ENCODE assay signal across 30 cellular contexts in genomic region chr5:175548899-175549311, GRCh38.
DNase-seq lines count a peak whose midpoint lies in the region; ATAC-seq and TF ChIP-seq lines count a peak whose summit lies in the region.
"Had no signal": no experiment of that assay in that cellular context is flagged by ENCODE, and none has a peak within 500 bp of the region (broad histone marks: within the 10 kb centered on the region; RNA-seq: fewer than 3 reads in every experiment).

No MANE protein-coding gene starts in this region.

- H3K9me3 Mint-ChIP-seq in activated naive CD8-positive, alpha-beta T cell (ENCODE audit: low read depth), result peaks cover 5% of the 10 kb centered on the region
- peaks cover 4% of the 10 kb centered on the region for H3K9me3 Mint-ChIP-seq in activated naive CD8-positive, alpha-beta T cell treated with anti-CD3 and anti-CD28 coated beads, Interleukin-2, amount 50 U/mL, for 24 hours
- H3K9me3 Mint-ChIP-seq: central memory CD8-positive, alpha-beta T cell had no signal

- H3K4me1 ChIP-seq in thoracic aorta (ENCODE audit: control insufficient read depth in 1 of 2, low read depth in 2 of 2), result peaks cover 0 to 3% of the 10 kb centered on the region in 2 donors
- H3K4me1 ChIP-seq: left ventricle myocardium inferior, psoas muscle, SJSA1, upper lobe of left lung had no signal

- H3K36me3 Mint-ChIP-seq in activated naive CD8-positive, alpha-beta T cell, result no peaks in the 10 kb centered on the region
- H3K36me3 Mint-ChIP-seq in activated naive CD8-positive, alpha-beta T cell treated with anti-CD3 and anti-CD28 coated beads, Interleukin-2, amount 50 U/mL, for 24 hours (ENCODE audit: low read depth), result no peaks in the 10 kb centered on the region
- H3K36me3 Mint-ChIP-seq: immature natural killer cell had no signal

- DNase-seq in activated naive CD8-positive, alpha-beta T cell treated with anti-CD3 and anti-CD28 coated beads, Interleukin-2, amount 50 U/mL, for 24 hours, result no peak
- peak; percentile 44 for DNase-seq in ecto neural progenitor cell (ENCODE audit: low spot score)
- peak; percentile 53 for DNase-seq in islet precursor cell
- no peak for DNase-seq in thoracic aorta (ENCODE audit: low spot score)
- DNase-seq in NCI-H187 (lab: John Stamatoyannopoulos, UW), result no peak
- no peak for DNase-seq in mucosa of gallbladder (ENCODE audit: low spot score)
- no peak for DNase-seq in activated T-cell treated with anti-CD3 and anti-CD28 coated beads, Interleukin-2, amount 50 U/mL, for 1 hour
- DNase-seq: activated CD4-positive, CD25-positive, alpha-beta regulatory T cell; activated T-cell treated with anti-CD3 and anti-CD28 coated beads, Interleukin-2, amount 50 U/mL, for 4 hours; C1 segment of cervical spinal cord; dermis blood vessel endothelial cell; foreskin melanocyte; heart left ventricle; immature natural killer cell; left ventricle myocardium inferior; mesenchymal stem cell; NCI-H1092; NCI-H187 treated with DMSO at 0.1 percent for 48 hours; NCI-H2171 treated with DMSO at 0.1 percent for 48 hours; NCI-H510A; nucleus accumbens; psoas muscle; RPMI8226; stimulated activated CD4-positive, alpha-beta T cell treated with anti-CD3 and anti-CD28 coated beads, Interleukin-4, amount 100 ng/mL, for 24 hours; T-helper 1 cell; upper lobe of left lung had no signal

- H3K27ac Mint-ChIP-seq in activated naive CD8-positive, alpha-beta T cell, result no peak overlapping the region
- H3K27ac Mint-ChIP-seq in activated naive CD8-positive, alpha-beta T cell treated with anti-CD3 and anti-CD28 coated beads, Interleukin-2, amount 50 U/mL, for 24 hours, result no peak overlapping the region
- H3K27ac Mint-ChIP-seq: immature natural killer cell had no signal

- peaks cover 10% of the 10 kb centered on the region for H3K27me3 Mint-ChIP-seq in activated naive CD8-positive, alpha-beta T cell
- peaks cover 32% of the 10 kb centered on the region for H3K27me3 Mint-ChIP-seq in activated naive CD8-positive, alpha-beta T cell treated with anti-CD3 and anti-CD28 coated beads, Interleukin-2, amount 50 U/mL, for 24 hours

- no peak for ATAC-seq in activated naive CD8-positive, alpha-beta T cell treated with anti-CD3 and anti-CD28 coated beads, Interleukin-2, amount 50 U/mL, for 24 hours
- ATAC-seq in thoracic aorta (ENCODE audit: insufficient number of reproducible peaks, low FRiP score, low read depth), result no peak
- ATAC-seq: activated T-cell treated with anti-CD3 and anti-CD28 coated beads, Interleukin-2, amount 50 U/mL, for 4 hours; heart left ventricle; psoas muscle had no signal

- H3K36me3 ChIP-seq in thoracic aorta, result no peaks in the 10 kb centered on the region
- H3K36me3 ChIP-seq: heart left ventricle, left ventricle myocardium inferior, SJSA1, upper lobe of left lung had no signal

- H3K4me3 ChIP-seq in thoracic aorta, result peak overlapping the region; percentile 40
- H3K4me3 ChIP-seq: heart left ventricle, left ventricle myocardium inferior, psoas muscle, SJSA1, upper lobe of left lung had no signal

- peaks cover 11% of the 10 kb centered on the region for H3K4me1 Mint-ChIP-seq in activated naive CD8-positive, alpha-beta T cell (ENCODE audit: low read depth)
- peaks cover 5% of the 10 kb centered on the region for H3K4me1 Mint-ChIP-seq in activated naive CD8-positive, alpha-beta T cell treated with anti-CD3 and anti-CD28 coated beads, Interleukin-2, amount 50 U/mL, for 24 hours
- H3K4me1 Mint-ChIP-seq: immature natural killer cell had no signal

- peak overlapping the region; percentile 35 for H3K4me3 Mint-ChIP-seq in activated naive CD8-positive, alpha-beta T cell
- no peak overlapping the region for H3K4me3 Mint-ChIP-seq in activated naive CD8-positive, alpha-beta T cell treated with anti-CD3 and anti-CD28 coated beads, Interleukin-2, amount 50 U/mL, for 24 hours
- H3K4me3 Mint-ChIP-seq: activated T-cell treated with anti-CD3 and anti-CD28 coated beads, Interleukin-2, amount 50 U/mL, for 4 hours; central memory CD8-positive, alpha-beta T cell; immature natural killer cell had no signal

- no peak for TF ChIP-seq CTCF in thoracic aorta (IDR thresholded peaks at IDR 0.05)

- H3K9me3 ChIP-seq in thoracic aorta, result no peaks in the 10 kb centered on the region
- H3K9me3 ChIP-seq: heart left ventricle, left ventricle myocardium inferior, psoas muscle, SJSA1, upper lobe of left lung had no signal

- no peak overlapping the region for H3K27ac ChIP-seq in thoracic aorta
- H3K27ac ChIP-seq: 22Rv1, heart left ventricle, left ventricle myocardium inferior, psoas muscle, SJSA1, upper lobe of left lung had no signal

- H3K27me3 ChIP-seq in thoracic aorta (replicated peaks; ENCODE audit: insufficient read depth), result no peaks in the 10 kb centered on the region
- H3K27me3 ChIP-seq: upper lobe of left lung had no signal

Comparison
In these comparisons a context has a peak if more than half of its experiments do, and no peak if none do; other contexts are left out.
1. DNase-seq: peak in ecto neural progenitor cell (single experiment) and islet precursor cell (single experiment); none in activated naive CD8-positive, alpha-beta T cell treated with anti-CD3 and anti-CD28 coated beads, Interleukin-2, amount 50 U/mL, for 24 hours (single experiment), thoracic aorta (single experiment), NCI-H187 (0 of 2), mucosa of gallbladder (single experiment) and activated T-cell treated with anti-CD3 and anti-CD28 coated beads, Interleukin-2, amount 50 U/mL, for 1 hour (single experiment).